In the genomic region with DNA sequence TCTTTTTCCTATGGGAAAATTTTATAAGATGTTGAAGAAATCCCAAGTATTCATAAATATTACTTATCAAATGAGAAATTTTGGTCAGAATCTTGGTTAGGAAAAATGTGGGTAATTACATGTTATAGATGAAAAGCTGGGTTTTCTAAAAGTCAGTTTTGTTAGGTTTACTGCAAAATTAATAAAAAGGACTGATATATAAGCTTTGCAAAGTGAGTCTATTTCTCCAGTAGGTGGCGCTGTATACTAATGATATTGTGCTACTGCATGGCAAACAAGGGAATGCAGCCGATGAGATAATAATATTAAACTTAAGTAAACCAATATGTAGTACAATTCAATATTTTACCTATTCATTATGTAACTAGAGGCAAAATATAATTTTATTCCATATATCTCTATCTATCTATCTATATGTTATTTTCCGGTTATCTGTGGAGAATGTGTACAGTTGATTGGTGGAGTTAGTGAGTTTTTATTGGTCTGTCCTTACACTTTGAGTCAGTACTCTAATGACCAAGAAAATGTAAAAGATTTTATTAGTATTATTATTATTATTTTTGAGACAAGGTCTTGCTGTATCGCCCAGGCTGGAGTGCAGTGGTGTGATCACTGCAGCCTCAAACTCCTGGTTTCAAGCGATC, we compare ENCODE assay signal across 8 cellular contexts. TPM values are rescaled to one million over a fixed set of nuclear protein-coding genes. Genes with fewer than 3 reads are reported as not detected.
DNase-seq lines count a peak whose midpoint lies in the region; ATAC-seq, FAIRE-seq and TF ChIP-seq lines count a peak whose summit lies in the region.

No MANE protein-coding gene starts in this region.

- intact Hi-C loops in pancreas (cut with DNase I): no loop called here

- H3K4me3 ChIP-seq in HAP-1 (no peak overlapping the region), fibroblast of lung (replicated peaks in 1 of 4; ENCODE audit: control extremely low read depth in 1 of 4, insufficient read depth in 1 of 4, low read depth in 3 of 4, low read length in 4 of 4) (no peak overlapping the region), pancreas (no peak overlapping the region)

- TF ChIP-seq CTCF in fibroblast of lung (conservative IDR thresholded peaks at IDR 0.05 in 1 of 2, IDR thresholded peaks at IDR 0.05 in 1 of 2; ENCODE audit: low read depth in 1 of 2, low read length in 2 of 2): peak; percentile 56 to 78
- peak; percentile 55 to 77 (median 66) for TF ChIP-seq CTCF in pancreas (IDR thresholded peaks at IDR 0.05)

- H2AFZ ChIP-seq in fibroblast of lung (ENCODE audit: low read length): no peak overlapping the region

- peak; percentile 90 for FAIRE-seq in G401.6 (lab: Jason Lieb, UNC)
- FAIRE-seq in pancreas (lab: Jason Lieb, UNC): peak; percentile 93

- H3K4me1 ChIP-seq in HAP-1 (no peaks in the 10 kb centered on the region), fibroblast of lung (ENCODE audit: control insufficient read depth, extremely low read depth, insufficient read depth, low read length) (no peaks in the 10 kb centered on the region), pancreas (no peaks in the 10 kb centered on the region)

- peak; percentile 22 to 54 for DNase-seq in HAP-1 (ENCODE audit: low spot score in 2 of 2)
- DNase-seq in NCI-H1105 treated with DMSO at 0.1 percent for 48 hours (lab: John Stamatoyannopoulos, UW): peak; percentile 81
- peak; percentile 65 for DNase-seq in SK-MEL-5 (ENCODE audit: low read depth, low spot score)
- DNase-seq in fibroblast of lung (ENCODE audit: low read depth in 2 of 2): peak; percentile 57 to 84
- DNase-seq in pancreas: no peak
- DNase-seq in stimulated activated CD4-positive, alpha-beta T cell treated with anti-CD3 and anti-CD28 coated beads, Interleukin-2, amount 100 ng/mL, for 24 hours: no peak

- H3K79me2 ChIP-seq in fibroblast of lung (ENCODE audit: control insufficient read depth, insufficient read depth, low read length): no peaks in the 10 kb centered on the region

- ATAC-seq in pancreas (peak in 3 of 4 donors; percentile 79 to 86 (median 82)), HG03457 (IDR thresholded peaks at IDR 0.05; ENCODE audit: unreplicated experiment) (no peak)

- in situ Hi-C loops in HAP-1 (cut with MboI; ENCODE audit: low sequenced_read_pairs) (loop anchor here (10.0 kb wide), 1 partner anchor 644 kb away; no protein-coding TSS in a partner anchor), SK-MEL-5 (cut with HindIII; ENCODE audit: low pct_unique_long_range_greater_than_20kb, low sequenced_read_pairs) (no loop called here)

- H3K36me3 ChIP-seq in HAP-1 (replicated peaks) (no peaks in the 10 kb centered on the region), fibroblast of lung (ENCODE audit: control insufficient read depth, insufficient read depth, low read length) (no peaks in the 10 kb centered on the region), pancreas (no peaks in the 10 kb centered on the region)

- no peaks in the 10 kb centered on the region for H3K9me3 ChIP-seq in HAP-1
- H3K9me3 ChIP-seq in fibroblast of lung (ENCODE audit: control insufficient read depth, insufficient read depth, low read depth, low read length): no peaks in the 10 kb centered on the region
- H3K9me3 ChIP-seq in pancreas: no peaks in the 10 kb centered on the region

- no peak overlapping the region for H3K9ac ChIP-seq in fibroblast of lung (ENCODE audit: insufficient read depth, low read length)

- 55 to 58% methylated on average over 5 of the region's 5 CpGs for WGBS in pancreas, 2 donors

- no peaks in the 10 kb centered on the region for H4K20me1 ChIP-seq in fibroblast of lung (ENCODE audit: control insufficient read depth, extremely low read depth, insufficient read depth, low read length)

- no peak overlapping the region for H3K4me2 ChIP-seq in fibroblast of lung (ENCODE audit: extremely low read depth, insufficient read depth, low read length)

- H3K27ac ChIP-seq in fibroblast of lung (ENCODE audit: insufficient read depth, low read length) (no peak overlapping the region), pancreas (no peak overlapping the region)

- H3K27me3 ChIP-seq in HAP-1 (ENCODE audit: low read depth): no peaks in the 10 kb centered on the region
- H3K27me3 ChIP-seq in fibroblast of lung (ENCODE audit: control insufficient read depth, insufficient read depth, low read length): no peaks in the 10 kb centered on the region
- H3K27me3 ChIP-seq in pancreas: no peaks in the 10 kb centered on the region

RNA-seq across cellular contexts. Expression of gene MIPOL1, which starts 32.9 kb away (rescaled TPM):
- total RNA-seq in SK-MEL-5 (2014; rRNA removed; shearing (Covaris generic)): 3.7 and 6.5 TPM in 2 replicates
- polyA plus RNA-seq in SK-MEL-5 (2015; cell fraction: cytosol; rRNA removed): 1.2 and 3.8 TPM in 2 replicates
- 13.0 and 17.8 TPM in 2 replicates for polyA plus RNA-seq in SK-MEL-5 (2015; cell fraction: nucleus; rRNA removed)
- total RNA-seq in fibroblast of lung (8.6 and 9.0 TPM in 2 replicates), pancreas (1 to 10 TPM; 4.8 to 9.0 (median 7.8) TPM)
- polyA plus RNA-seq in fibroblast of lung (4.3 and 6.4 TPM in 2 replicates), pancreas (1 to 10 TPM; 2.4 to 2.5 TPM)
- 3.5 and 4.2 TPM in 2 replicates for polyA plus RNA-seq in fibroblast of lung (2012)
- 1.6 TPM in 1 of 2 replicates, not detected in the other for polyA minus RNA-seq in fibroblast of lung (ENCODE audit: low replicate concordance)

RNA-seq across cellular contexts. Expression of gene SLC25A21, which starts 58.3 kb away (rescaled TPM):
- 1.8 TPM in 1 of 2 replicates, not detected in the other for total RNA-seq in SK-MEL-5 (2014; rRNA removed; shearing (Covaris generic))
- polyA plus RNA-seq in SK-MEL-5 (2015; cell fraction: cytosol; rRNA removed): 0.05 and 0.12 TPM in 2 replicates
- polyA plus RNA-seq in SK-MEL-5 (2015; cell fraction: nucleus; rRNA removed): not detected in 2 replicates
- total RNA-seq in fibroblast of lung (0.26 and 0.50 TPM in 2 replicates), pancreas (under 1 TPM; 0.37 to 0.92 (median 0.79) TPM)
- polyA plus RNA-seq in fibroblast of lung (0.62 and 1.0 TPM in 2 replicates), pancreas (under 1 TPM; 0.42 to 0.46 TPM)
- 0.51 and 1.0 TPM in 2 replicates for polyA plus RNA-seq in fibroblast of lung (2012)
- polyA minus RNA-seq in fibroblast of lung (ENCODE audit: low replicate concordance): not detected in 2 replicates

Comparison
In these comparisons a context has a peak if more than half of its experiments do, and no peak if none do; other contexts are left out.
1. DNase-seq: peak in HAP-1 (2 of 2), NCI-H1105 treated with DMSO at 0.1 percent for 48 hours (single experiment), SK-MEL-5 (single experiment) and fibroblast of lung (2 of 2); none in pancreas (0 of 6) and stimulated activated CD4-positive, alpha-beta T cell treated with anti-CD3 and anti-CD28 coated beads, Interleukin-2, amount 100 ng/mL, for 24 hours (0 of 2).